In genomic region chr3:23539185-23539584, GRCh38 we compare ENCODE assay signal across 26 cellular contexts.
"Had no signal": no experiment of that assay in that cellular context is flagged by ENCODE, and none has a peak within 500 bp of the region (broad histone marks: within the 10 kb centered on the region; RNA-seq: fewer than 3 reads in every experiment).

No MANE protein-coding gene starts in this region.

- FAIRE-seq: endometrium, islet of Langerhans, keratinocyte had no signal

- H3K27me3 Mint-ChIP-seq: dendritic cell treated with granulocyte-macrophage colony-stimulating factor and Interleukin-4, amounts not matched to agents 40 ng/mL and 50 ng/mL, for 4 days; naive thymus-derived CD4-positive, alpha-beta T cell had no signal

- H3K4me1 Mint-ChIP-seq: naive thymus-derived CD4-positive, alpha-beta T cell had no signal

- H3K9me3 Mint-ChIP-seq: dendritic cell treated with granulocyte-macrophage colony-stimulating factor and Interleukin-4, amounts not matched to agents 40 ng/mL and 50 ng/mL, for 4 days; endodermal cell; naive thymus-derived CD4-positive, alpha-beta T cell had no signal

- H3K4me3 Mint-ChIP-seq: dendritic cell treated with granulocyte-macrophage colony-stimulating factor and Interleukin-4, amounts not matched to agents 40 ng/mL and 50 ng/mL, for 4 days; effector memory CD8-positive, alpha-beta T cell; endodermal cell; naive thymus-derived CD4-positive, alpha-beta T cell had no signal

- H3K27ac Mint-ChIP-seq: dendritic cell treated with granulocyte-macrophage colony-stimulating factor and Interleukin-4, amounts not matched to agents 40 ng/mL and 50 ng/mL, for 4 days; effector memory CD8-positive, alpha-beta T cell; endodermal cell; naive thymus-derived CD4-positive, alpha-beta T cell had no signal

- H3K4me2 ChIP-seq: hepatocyte had no signal

- H3K27me3 ChIP-seq: colonic mucosa, esophagus squamous epithelium, gastrocnemius medialis, heart left ventricle, hepatocyte, left lung had no signal

- H3K4me3 ChIP-seq: colonic mucosa, esophagus squamous epithelium, gastrocnemius medialis, heart left ventricle, hepatocyte, left lung, lower lobe of right lung had no signal

- DNase-seq: colonic mucosa; cortex of kidney; effector CD8-positive, alpha-beta T cell; effector memory CD8-positive, alpha-beta T cell; endodermal cell; erythroblast; esophagus squamous epithelium; foreskin fibroblast; foreskin melanocyte; gastrocnemius medialis; heart left ventricle; hypothalamus; left cardiac atrium; left lung; left ventricle myocardium superior; lower lobe of right lung; mesenchymal stem cell; midbrain; naive thymus-derived CD4-positive, alpha-beta T cell had no signal

- H3K9me3 ChIP-seq: colonic mucosa, esophagus squamous epithelium, gastrocnemius medialis, heart left ventricle, left lung, lower lobe of right lung had no signal

- H3K79me2 ChIP-seq: hepatocyte had no signal

- H3K36me3 ChIP-seq: colonic mucosa, esophagus squamous epithelium, gastrocnemius medialis, heart left ventricle, left lung, lower lobe of right lung had no signal

- H3K27ac ChIP-seq: colonic mucosa, epithelial cell of prostate, esophagus squamous epithelium, gastrocnemius medialis, heart left ventricle, hepatocyte, left lung, lower lobe of right lung had no signal

- ATAC-seq: effector memory CD8-positive, alpha-beta T cell; esophagus mucosa; gastrocnemius medialis; heart left ventricle; left cardiac atrium; left lung; left ventricle myocardium superior; lower lobe of right lung; naive thymus-derived CD4-positive, alpha-beta T cell had no signal

- H2AFZ ChIP-seq: hepatocyte had no signal

- H3K4me1 ChIP-seq: colonic mucosa, esophagus squamous epithelium, left lung, lower lobe of right lung had no signal
